ENCODE assay signal across 2 cellular contexts in the genomic region with DNA sequence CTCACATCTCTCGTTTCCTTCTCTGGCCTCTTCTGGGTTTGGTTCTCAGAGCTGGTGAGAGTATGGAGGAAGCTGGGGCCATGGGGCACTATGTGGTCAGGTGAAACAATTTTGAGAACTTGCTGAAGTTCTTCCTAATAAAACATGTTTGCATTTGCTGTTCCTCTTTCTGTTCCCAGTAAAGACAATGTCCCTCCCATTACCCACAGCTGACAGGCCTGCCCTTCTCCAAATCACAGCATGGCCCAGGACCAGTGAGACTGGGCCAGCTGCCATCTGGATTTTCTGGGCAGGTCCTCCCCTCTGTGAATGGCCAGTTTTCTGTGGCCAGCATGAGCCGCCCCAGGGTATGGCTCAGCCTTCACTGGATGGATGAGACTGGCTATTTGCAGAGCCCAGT.
TF ChIP-seq lines count a peak whose summit lies in the region.

A gene (minus strand): TSS at position 113 of the 400 bp plus-strand sequence.

TF ChIP-seq in A549, 52 proteins besides CTCF, POLR2A, EP300 and RAD21 (continued from another document):
- TF ChIP-seq, protein P1, sequence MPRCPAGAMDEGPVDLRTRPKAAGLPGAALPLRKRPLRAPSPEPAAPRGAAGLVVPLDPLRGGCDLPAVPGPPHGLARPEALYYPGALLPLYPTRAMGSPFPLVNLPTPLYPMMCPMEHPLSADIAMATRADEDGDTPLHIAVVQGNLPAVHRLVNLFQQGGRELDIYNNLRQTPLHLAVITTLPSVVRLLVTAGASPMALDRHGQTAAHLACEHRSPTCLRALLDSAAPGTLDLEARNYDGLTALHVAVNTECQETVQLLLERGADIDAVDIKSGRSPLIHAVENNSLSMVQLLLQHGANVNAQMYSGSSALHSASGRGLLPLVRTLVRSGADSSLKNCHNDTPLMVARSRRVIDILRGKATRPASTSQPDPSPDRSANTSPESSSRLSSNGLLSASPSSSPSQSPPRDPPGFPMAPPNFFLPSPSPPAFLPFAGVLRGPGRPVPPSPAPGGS (IDR thresholded peaks at IDR 0.05), result no peak
- TF ChIP-seq SMC3 (IDR thresholded peaks at IDR 0.05), result no peak
- TF ChIP-seq ZFP36 (IDR thresholded peaks at IDR 0.05; ENCODE audit: borderline replicate concordance, partially characterized antibody), result no peak
- TF ChIP-seq NR3C1 (IDR thresholded peaks at IDR 0.05), result no peak
- TF ChIP-seq NFE2L2 (conservative IDR thresholded peaks at IDR 0.05; ENCODE audit: low read length), result no peak
- no peak for TF ChIP-seq RFX5 (IDR thresholded peaks at IDR 0.05)
- TF ChIP-seq, protein P2, sequence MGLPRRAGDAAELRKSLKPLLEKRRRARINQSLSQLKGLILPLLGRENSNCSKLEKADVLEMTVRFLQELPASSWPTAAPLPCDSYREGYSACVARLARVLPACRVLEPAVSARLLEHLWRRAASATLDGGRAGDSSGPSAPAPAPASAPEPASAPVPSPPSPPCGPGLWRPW (IDR thresholded peaks at IDR 0.05), result no peak
- TF ChIP-seq RNF2 (IDR thresholded peaks at IDR 0.05; ENCODE audit: borderline replicate concordance, low read depth), result no peak
- TF ChIP-seq PHF8 (IDR thresholded peaks at IDR 0.05; ENCODE audit: borderline replicate concordance, low read depth), result no peak
- no peak for TF ChIP-seq ESRRA (IDR thresholded peaks at IDR 0.05; ENCODE audit: borderline replicate concordance, low read length)
- TF ChIP-seq KDM1A (IDR thresholded peaks at IDR 0.05; ENCODE audit: low read depth), result no peak
- TF ChIP-seq FOSB (CRISPR knock-in tag; IDR thresholded peaks at IDR 0.05), result no peak

TF ChIP-seq in GM23338, 12 proteins besides CTCF, POLR2A, EP300 and RAD21 (continued from another document):
- TF ChIP-seq ZNF331 (CRISPR knock-in tag; IDR thresholded peaks at IDR 0.05; ENCODE audit: low read depth), result no peak
- TF ChIP-seq, protein P3, sequence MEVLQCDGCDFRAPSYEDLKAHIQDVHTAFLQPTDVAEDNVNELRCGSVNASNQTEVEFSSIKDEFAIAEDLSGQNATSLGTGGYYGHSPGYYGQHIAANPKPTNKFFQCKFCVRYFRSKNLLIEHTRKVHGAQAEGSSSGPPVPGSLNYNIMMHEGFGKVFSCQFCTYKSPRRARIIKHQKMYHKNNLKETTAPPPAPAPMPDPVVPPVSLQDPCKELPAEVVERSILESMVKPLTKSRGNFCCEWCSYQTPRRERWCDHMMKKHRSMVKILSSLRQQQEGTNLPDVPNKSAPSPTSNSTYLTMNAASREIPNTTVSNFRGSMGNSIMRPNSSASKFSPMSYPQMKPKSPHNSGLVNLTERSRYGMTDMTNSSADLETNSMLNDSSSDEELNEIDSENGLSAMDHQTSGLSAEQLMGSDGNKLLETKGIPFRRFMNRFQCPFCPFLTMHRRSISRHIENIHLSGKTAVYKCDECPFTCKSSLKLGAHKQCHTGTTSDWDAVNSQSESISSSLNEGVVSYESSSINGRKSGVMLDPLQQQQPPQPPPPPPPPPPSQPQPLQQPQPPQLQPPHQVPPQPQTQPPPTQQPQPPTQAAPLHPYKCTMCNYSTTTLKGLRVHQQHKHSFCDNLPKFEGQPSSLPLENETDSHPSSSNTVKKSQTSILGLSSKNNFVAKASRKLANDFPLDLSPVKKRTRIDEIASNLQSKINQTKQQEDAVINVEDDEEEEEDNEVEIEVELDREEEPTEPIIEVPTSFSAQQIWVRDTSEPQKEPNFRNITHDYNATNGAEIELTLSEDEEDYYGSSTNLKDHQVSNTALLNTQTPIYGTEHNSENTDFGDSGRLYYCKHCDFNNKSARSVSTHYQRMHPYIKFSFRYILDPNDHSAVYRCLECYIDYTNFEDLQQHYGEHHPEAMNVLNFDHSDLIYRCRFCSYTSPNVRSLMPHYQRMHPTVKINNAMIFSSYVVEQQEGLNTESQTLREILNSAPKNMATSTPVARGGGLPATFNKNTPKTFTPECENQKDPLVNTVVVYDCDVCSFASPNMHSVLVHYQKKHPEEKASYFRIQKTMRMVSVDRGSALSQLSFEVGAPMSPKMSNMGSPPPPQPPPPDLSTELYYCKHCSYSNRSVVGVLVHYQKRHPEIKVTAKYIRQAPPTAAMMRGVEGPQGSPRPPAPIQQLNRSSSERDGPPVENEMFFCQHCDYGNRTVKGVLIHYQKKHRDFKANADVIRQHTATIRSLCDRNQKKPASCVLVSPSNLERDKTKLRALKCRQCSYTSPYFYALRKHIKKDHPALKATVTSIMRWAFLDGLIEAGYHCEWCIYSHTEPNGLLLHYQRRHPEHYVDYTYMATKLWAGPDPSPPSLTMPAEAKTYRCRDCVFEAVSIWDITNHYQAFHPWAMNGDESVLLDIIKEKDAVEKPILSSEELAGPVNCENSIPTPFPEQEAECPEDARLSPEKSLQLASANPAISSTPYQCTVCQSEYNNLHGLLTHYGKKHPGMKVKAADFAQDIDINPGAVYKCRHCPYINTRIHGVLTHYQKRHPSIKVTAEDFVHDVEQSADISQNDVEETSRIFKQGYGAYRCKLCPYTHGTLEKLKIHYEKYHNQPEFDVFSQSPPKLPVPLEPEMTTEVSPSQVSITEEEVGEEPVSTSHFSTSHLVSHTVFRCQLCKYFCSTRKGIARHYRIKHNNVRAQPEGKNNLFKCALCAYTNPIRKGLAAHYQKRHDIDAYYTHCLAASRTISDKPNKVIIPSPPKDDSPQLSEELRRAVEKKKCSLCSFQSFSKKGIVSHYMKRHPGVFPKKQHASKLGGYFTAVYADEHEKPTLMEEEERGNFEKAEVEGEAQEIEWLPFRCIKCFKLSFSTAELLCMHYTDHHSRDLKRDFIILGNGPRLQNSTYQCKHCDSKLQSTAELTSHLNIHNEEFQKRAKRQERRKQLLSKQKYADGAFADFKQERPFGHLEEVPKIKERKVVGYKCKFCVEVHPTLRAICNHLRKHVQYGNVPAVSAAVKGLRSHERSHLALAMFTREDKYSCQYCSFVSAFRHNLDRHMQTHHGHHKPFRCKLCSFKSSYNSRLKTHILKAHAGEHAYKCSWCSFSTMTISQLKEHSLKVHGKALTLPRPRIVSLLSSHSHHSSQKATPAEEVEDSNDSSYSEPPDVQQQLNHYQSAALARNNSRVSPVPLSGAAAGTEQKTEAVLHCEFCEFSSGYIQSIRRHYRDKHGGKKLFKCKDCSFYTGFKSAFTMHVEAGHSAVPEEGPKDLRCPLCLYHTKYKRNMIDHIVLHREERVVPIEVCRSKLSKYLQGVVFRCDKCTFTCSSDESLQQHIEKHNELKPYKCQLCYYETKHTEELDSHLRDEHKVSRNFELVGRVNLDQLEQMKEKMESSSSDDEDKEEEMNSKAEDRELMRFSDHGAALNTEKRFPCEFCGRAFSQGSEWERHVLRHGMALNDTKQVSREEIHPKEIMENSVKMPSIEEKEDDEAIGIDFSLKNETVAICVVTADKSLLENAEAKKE (CRISPR knock-in tag; IDR thresholded peaks at IDR 0.05), result no peak
- TF ChIP-seq EZH2phosphoT487 (IDR thresholded peaks at IDR 0.05; ENCODE audit: unreplicated experiment), result no peak
- no peak for TF ChIP-seq EZH2 (IDR thresholded peaks at IDR 0.05; ENCODE audit: low read depth, unreplicated experiment)
- TF ChIP-seq, protein P4, sequence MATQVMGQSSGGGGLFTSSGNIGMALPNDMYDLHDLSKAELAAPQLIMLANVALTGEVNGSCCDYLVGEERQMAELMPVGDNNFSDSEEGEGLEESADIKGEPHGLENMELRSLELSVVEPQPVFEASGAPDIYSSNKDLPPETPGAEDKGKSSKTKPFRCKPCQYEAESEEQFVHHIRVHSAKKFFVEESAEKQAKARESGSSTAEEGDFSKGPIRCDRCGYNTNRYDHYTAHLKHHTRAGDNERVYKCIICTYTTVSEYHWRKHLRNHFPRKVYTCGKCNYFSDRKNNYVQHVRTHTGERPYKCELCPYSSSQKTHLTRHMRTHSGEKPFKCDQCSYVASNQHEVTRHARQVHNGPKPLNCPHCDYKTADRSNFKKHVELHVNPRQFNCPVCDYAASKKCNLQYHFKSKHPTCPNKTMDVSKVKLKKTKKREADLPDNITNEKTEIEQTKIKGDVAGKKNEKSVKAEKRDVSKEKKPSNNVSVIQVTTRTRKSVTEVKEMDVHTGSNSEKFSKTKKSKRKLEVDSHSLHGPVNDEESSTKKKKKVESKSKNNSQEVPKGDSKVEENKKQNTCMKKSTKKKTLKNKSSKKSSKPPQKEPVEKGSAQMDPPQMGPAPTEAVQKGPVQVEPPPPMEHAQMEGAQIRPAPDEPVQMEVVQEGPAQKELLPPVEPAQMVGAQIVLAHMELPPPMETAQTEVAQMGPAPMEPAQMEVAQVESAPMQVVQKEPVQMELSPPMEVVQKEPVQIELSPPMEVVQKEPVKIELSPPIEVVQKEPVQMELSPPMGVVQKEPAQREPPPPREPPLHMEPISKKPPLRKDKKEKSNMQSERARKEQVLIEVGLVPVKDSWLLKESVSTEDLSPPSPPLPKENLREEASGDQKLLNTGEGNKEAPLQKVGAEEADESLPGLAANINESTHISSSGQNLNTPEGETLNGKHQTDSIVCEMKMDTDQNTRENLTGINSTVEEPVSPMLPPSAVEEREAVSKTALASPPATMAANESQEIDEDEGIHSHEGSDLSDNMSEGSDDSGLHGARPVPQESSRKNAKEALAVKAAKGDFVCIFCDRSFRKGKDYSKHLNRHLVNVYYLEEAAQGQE (IDR thresholded peaks at IDR 0.05; ENCODE audit: unreplicated experiment), result no peak
